ENCODE assay signal across 12 cellular contexts in the genomic region with DNA sequence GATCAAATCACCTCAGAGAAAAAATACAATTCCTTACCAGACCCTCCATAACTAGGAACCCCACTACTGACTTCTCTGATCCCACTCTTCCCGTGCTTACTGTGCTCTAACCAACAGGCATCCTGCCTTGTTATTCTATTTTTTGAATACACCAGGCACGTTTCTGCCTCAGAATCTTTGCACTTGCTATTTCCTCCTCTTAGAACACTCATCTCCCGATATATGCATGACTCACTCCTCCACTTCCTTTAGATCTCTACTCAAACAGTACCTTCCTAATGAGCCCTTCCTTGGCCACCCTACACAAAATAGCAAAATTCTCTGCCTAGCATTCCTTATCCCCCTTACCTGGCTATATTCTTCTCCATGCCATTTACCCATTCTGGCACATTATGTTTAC. TPM values are rescaled to one million over a fixed set of nuclear protein-coding genes. Genes with fewer than 3 reads are reported as not detected.
A peak's percentile ranks its signal among the peaks of the same experiment; 100 is the strongest.
DNase-seq lines count a peak whose midpoint lies in the region; ATAC-seq and TF ChIP-seq lines count a peak whose summit lies in the region.
"Had no signal": no experiment of that assay in that cellular context is flagged by ENCODE, and none has a peak within 500 bp of the region (broad histone marks: within the 10 kb centered on the region; RNA-seq: fewer than 3 reads in every experiment).

No MANE protein-coding gene starts in this region.

- no peak overlapping the region for H3K56ac ChIP-seq in mesendoderm (ENCODE audit: low read length)

- no peak overlapping the region for H3K23ac ChIP-seq in mesendoderm (ENCODE audit: low read length)

- H3K79me1 ChIP-seq in mesendoderm (ENCODE audit: low read length): peaks cover 3% of the 10 kb centered on the region

- H3K4me3 ChIP-seq in mesendoderm (ENCODE audit: low read length): no peak overlapping the region
- H3K4me3 ChIP-seq: BLaER1, lower lobe of right lung had no signal

- TF ChIP-seq CTCF in chondrocyte (IDR thresholded peaks at IDR 0.05): no peak

- no peak for DNase-seq in activated T-cell treated with anti-CD3 and anti-CD28 coated beads, Interleukin-2, amount 50 U/mL, for 24 hours
- no peak for DNase-seq in activated T-cell treated with anti-CD3 and anti-CD28 coated beads, Interleukin-2, amount 50 U/mL, for 48 hours
- DNase-seq in OCI-M1 (lab: John Stamatoyannopoulos, UW): peak; percentile 21
- no peak for DNase-seq in chondrocyte (ENCODE audit: low spot score)
- DNase-seq in mesendoderm: no peak
- DNase-seq: lower lobe of right lung had no signal

- no peaks in the 10 kb centered on the region for H3K9me3 Mint-ChIP-seq in activated T-cell treated with anti-CD3 and anti-CD28 coated beads, Interleukin-2, amount 50 U/mL, for 24 hours
- H3K9me3 Mint-ChIP-seq in chondrocyte (ENCODE audit: low read depth): no peaks in the 10 kb centered on the region
- H3K9me3 Mint-ChIP-seq in stimulated activated memory B cell treated with anti-CD40 and anti-IgM and Interleukin-4, amounts not matched to agents 10 μg/mL and 1 μg/mL and 100 μg/mL, for 72 hours: no peaks in the 10 kb centered on the region

- no CpG with 5 or more reads among the region's 3 CpGs for WGBS in mesendoderm (ENCODE audit: extremely low coverage, insufficient coverage, low lambda C conversion rate)

- H3K27me3 Mint-ChIP-seq in activated T-cell treated with anti-CD3 and anti-CD28 coated beads, Interleukin-2, amount 50 U/mL, for 24 hours: no peaks in the 10 kb centered on the region
- no peaks in the 10 kb centered on the region for H3K27me3 Mint-ChIP-seq in chondrocyte (ENCODE audit: low read depth)
- H3K27me3 Mint-ChIP-seq in stimulated activated memory B cell treated with anti-CD40 and anti-IgM and Interleukin-4, amounts not matched to agents 10 μg/mL and 1 μg/mL and 100 μg/mL, for 72 hours: no peaks in the 10 kb centered on the region
- H3K27me3 Mint-ChIP-seq: brain had no signal

- no peak overlapping the region for H2AK5ac ChIP-seq in mesendoderm (ENCODE audit: low read length)

- no peaks in the 10 kb centered on the region for H3K36me3 ChIP-seq in mesendoderm (ENCODE audit: control insufficient read depth, insufficient read depth, low read length)

- H4K8ac ChIP-seq in mesendoderm (ENCODE audit: low read depth, low read length): no peak overlapping the region

- no peaks in the 10 kb centered on the region for H3K27me3 ChIP-seq in mesendoderm (ENCODE audit: insufficient read depth, low read length, poor library complexity)
- H3K27me3 ChIP-seq: BLaER1 had no signal

- H3K4me3 Mint-ChIP-seq in activated T-cell treated with anti-CD3 and anti-CD28 coated beads, Interleukin-2, amount 50 U/mL, for 24 hours: peak overlapping the region; percentile 35
- H3K4me3 Mint-ChIP-seq in chondrocyte (ENCODE audit: unreplicated experiment): no peak overlapping the region
- H3K4me3 Mint-ChIP-seq in stimulated activated memory B cell treated with anti-CD40 and anti-IgM and Interleukin-4, amounts not matched to agents 10 μg/mL and 1 μg/mL and 100 μg/mL, for 72 hours: no peak overlapping the region
- H3K4me3 Mint-ChIP-seq: brain had no signal

- H3K4ac ChIP-seq in mesendoderm (ENCODE audit: low read depth, low read length): no peak overlapping the region

- H3K27ac ChIP-seq in mesendoderm (ENCODE audit: low read depth, low read length): no peak overlapping the region
- H3K27ac ChIP-seq: BLaER1, HL-60, lower lobe of right lung had no signal

- H3K18ac ChIP-seq in mesendoderm (ENCODE audit: low read length): no peak overlapping the region

- no peaks in the 10 kb centered on the region for H3K79me2 ChIP-seq in mesendoderm (ENCODE audit: control insufficient read depth, insufficient read depth, low read length)

- ATAC-seq in stimulated activated memory B cell treated with anti-CD40 and anti-IgM and Interleukin-4, amounts not matched to agents 10 μg/mL and 1 μg/mL and 100 μg/mL, for 72 hours: peak; percentile 51
- ATAC-seq in HG02759 (IDR thresholded peaks at IDR 0.05; ENCODE audit: unreplicated experiment) (no peak), GM19395 (IDR thresholded peaks at IDR 0.05; ENCODE audit: unreplicated experiment) (no peak)

- no peak overlapping the region for H3K4me2 ChIP-seq in mesendoderm (ENCODE audit: low read length)
- H3K4me2 ChIP-seq: BLaER1 had no signal

- peaks cover 4% of the 10 kb centered on the region for H3K4me1 ChIP-seq in mesendoderm (ENCODE audit: control insufficient read depth, low read depth, low read length)

- H3K9ac ChIP-seq in mesendoderm (ENCODE audit: low read length): no peak overlapping the region
- H3K9ac ChIP-seq: BLaER1 had no signal

- H3K27ac Mint-ChIP-seq in activated T-cell treated with anti-CD3 and anti-CD28 coated beads, Interleukin-2, amount 50 U/mL, for 24 hours: peak overlapping the region; percentile 86
- H3K27ac Mint-ChIP-seq in chondrocyte (ENCODE audit: unreplicated experiment): peak overlapping the region; percentile 61
- peak overlapping the region; percentile 7 for H3K27ac Mint-ChIP-seq in stimulated activated memory B cell treated with anti-CD40 and anti-IgM and Interleukin-4, amounts not matched to agents 10 μg/mL and 1 μg/mL and 100 μg/mL, for 72 hours

- peaks cover 49% of the 10 kb centered on the region for H3K36me3 Mint-ChIP-seq in activated T-cell treated with anti-CD3 and anti-CD28 coated beads, Interleukin-2, amount 50 U/mL, for 24 hours (ENCODE audit: low read depth)
- H3K36me3 Mint-ChIP-seq in chondrocyte (ENCODE audit: low read depth): peaks cover 4% of the 10 kb centered on the region
- peaks cover 36% of the 10 kb centered on the region for H3K36me3 Mint-ChIP-seq in stimulated activated memory B cell treated with anti-CD40 and anti-IgM and Interleukin-4, amounts not matched to agents 10 μg/mL and 1 μg/mL and 100 μg/mL, for 72 hours

- H3K4me1 Mint-ChIP-seq in activated T-cell treated with anti-CD3 and anti-CD28 coated beads, Interleukin-2, amount 50 U/mL, for 24 hours (ENCODE audit: low read depth): peaks cover 15% of the 10 kb centered on the region
- peaks cover 11% of the 10 kb centered on the region for H3K4me1 Mint-ChIP-seq in chondrocyte (ENCODE audit: low read depth)
- peaks cover 25% of the 10 kb centered on the region for H3K4me1 Mint-ChIP-seq in stimulated activated memory B cell treated with anti-CD40 and anti-IgM and Interleukin-4, amounts not matched to agents 10 μg/mL and 1 μg/mL and 100 μg/mL, for 72 hours

- H4K5ac ChIP-seq in mesendoderm (ENCODE audit: low read length): no peak overlapping the region

- no peak overlapping the region for H2BK120ac ChIP-seq in mesendoderm (ENCODE audit: low read depth, low read length)

- no peak overlapping the region for H2BK15ac ChIP-seq in mesendoderm (replicated peaks; ENCODE audit: low read depth)

- no peak overlapping the region for H2BK5ac ChIP-seq in mesendoderm (ENCODE audit: low read length)

RNA-seq across cellular contexts. Expression of a gene that starts 43.9 kb away (rescaled TPM):
- total RNA-seq in chondrocyte: 80.3 to 93.9 TPM (median 91.5 TPM) in 3 replicates
- polyA plus RNA-seq in mesendoderm (2013, experiment 1 of 2): 93.2 TPM
- 93.8 TPM for polyA plus RNA-seq in mesendoderm (2013, experiment 2 of 2)

Comparison
In these comparisons a context has a peak if more than half of its experiments do, and no peak if none do; other contexts are left out.
1. H3K27ac Mint-ChIP-seq: peak in every context shown above with its lines; median percentile 86 in activated T-cell treated with anti-CD3 and anti-CD28 coated beads, Interleukin-2, amount 50 U/mL, for 24 hours; 61 in chondrocyte; 7 in stimulated activated memory B cell treated with anti-CD40 and anti-IgM and Interleukin-4, amounts not matched to agents 10 μg/mL and 1 μg/mL and 100 μg/mL, for 72 hours.